Comparison of ENCODE assay signal across 8 cellular contexts in genomic region chr20:34515484-34516037, GRCh38. TPM values are rescaled to one million over a fixed set of nuclear protein-coding genes. Genes with fewer than 3 reads are reported as not detected.
DNase-seq lines count a peak whose midpoint lies in the region; ATAC-seq, FAIRE-seq and TF ChIP-seq lines count a peak whose summit lies in the region.

No MANE protein-coding gene starts in this region.

- no peaks in the 10 kb centered on the region for H3K9me3 Mint-ChIP-seq in activated CD8-positive, alpha-beta memory T cell treated with anti-CD3 and anti-CD28 coated beads, Interleukin-2, amount 10 ng/mL, durations not matched to agents 7 days and 5 days (ENCODE audit: low read depth)
- H3K9me3 Mint-ChIP-seq in naive thymus-derived CD4-positive, alpha-beta T cell = peaks cover 0 to 3% (median 0%) of the 10 kb centered on the region in 11 donors

- CTCF ChIA-PET in activated CD8-positive, alpha-beta memory T cell treated with anti-CD3 and anti-CD28 coated beads, Interleukin-2, amount 10 ng/mL, durations not matched to agents 7 days and 5 days (lab: Charles Lee) = interaction anchor here (0.8 to 7.7 kb wide), 15 partner anchors 8 to 794 kb away, joined by 3 to 110 read pairs (median 5); partner anchors contain the start of genes AHCY, ITCH and TP53INP2
- CTCF ChIA-PET in endothelial cell of umbilical vein (lab: Charles Lee) = interaction anchor here (0.9 to 3.0 kb wide), 9 partner anchors 10 to 260 kb away, joined by 3 to 54 read pairs (median 4); no protein-coding TSS in a partner anchor
- CTCF ChIA-PET in naive thymus-derived CD4-positive, alpha-beta T cell (lab: Charles Lee) = interaction anchor here (0.9 to 3.1 kb wide), 2 partner anchors 187 to 203 kb away, joined by 3 to 13 read pairs; no protein-coding TSS in a partner anchor

- peak overlapping the region; percentile 48 for H3K4me2 ChIP-seq in endothelial cell of umbilical vein (ENCODE audit: insufficient read depth, low read length)

- no peaks in the 10 kb centered on the region for H3K27me3 ChIP-seq in endothelial cell of umbilical vein (ENCODE audit: control insufficient read depth in 2 of 2, insufficient read depth in 2 of 2, low read length in 2 of 2)
- no peaks in the 10 kb centered on the region for H3K27me3 ChIP-seq in naive thymus-derived CD4-positive, alpha-beta T cell (ENCODE audit: control insufficient read depth in 2 of 2, insufficient read depth in 2 of 2, low read length in 2 of 2)

- H3K4me3 ChIP-seq in endothelial cell of umbilical vein (replicated peaks in 1 of 3; ENCODE audit: insufficient read depth in 1 of 3, low read depth in 1 of 3, low read length in 3 of 3) = peak overlapping the region; percentile 20 to 92 (median 79)
- H3K4me3 ChIP-seq in naive thymus-derived CD4-positive, alpha-beta T cell (ENCODE audit: low read length) = peak overlapping the region; percentile 96

- peak; percentile 54 for ATAC-seq in GM19023 (IDR thresholded peaks at IDR 0.05; ENCODE audit: unreplicated experiment)
- peak; percentile 44 for ATAC-seq in HG03196 (IDR thresholded peaks at IDR 0.05; ENCODE audit: unreplicated experiment)
- ATAC-seq in activated CD8-positive, alpha-beta memory T cell treated with anti-CD3 and anti-CD28 coated beads, Interleukin-2, amount 10 ng/mL, durations not matched to agents 7 days and 5 days = peak; percentile 72
- peak; percentile 80 for ATAC-seq in naive thymus-derived CD4-positive, alpha-beta T cell
- ATAC-seq in stimulated activated naive CD8-positive, alpha-beta T cell treated with anti-CD3 and anti-CD28 coated beads, Interleukin-15, Interleukin-2, amounts not matched to agents 100 U/mL and 50 U/mL, for 24 hours = peak; percentile 66

- H3K27me3 Mint-ChIP-seq in activated CD8-positive, alpha-beta memory T cell treated with anti-CD3 and anti-CD28 coated beads, Interleukin-2, amount 10 ng/mL, durations not matched to agents 7 days and 5 days = no peaks in the 10 kb centered on the region
- H3K27me3 Mint-ChIP-seq in naive thymus-derived CD4-positive, alpha-beta T cell = no peaks in the 10 kb centered on the region

- no peaks in the 10 kb centered on the region for H4K20me1 ChIP-seq in endothelial cell of umbilical vein (replicated peaks; ENCODE audit: control insufficient read depth, extremely low read depth, insufficient read depth, low read length)

- POLR2A ChIA-PET in endothelial cell of umbilical vein (lab: Charles Lee) = interaction anchor here (2.5 kb wide), 1 partner anchor 10 kb away, joined by 7 read pairs; no protein-coding TSS in a partner anchor
- POLR2A ChIA-PET in naive thymus-derived CD4-positive, alpha-beta T cell (lab: Charles Lee) = interaction anchor here (0.6 to 3.0 kb wide), 20 partner anchors 14 to 1438 kb away, joined by 3 to 16 read pairs (median 3); partner anchors contain the start of genes ACSS2, AHCY, EIF2S2 and RALY

- H3K4me1 ChIP-seq in endothelial cell of umbilical vein (ENCODE audit: control insufficient read depth, extremely low read depth, insufficient read depth, low read length) = peaks cover 16% of the 10 kb centered on the region
- H3K4me1 ChIP-seq in naive thymus-derived CD4-positive, alpha-beta T cell (ENCODE audit: control insufficient read depth in 2 of 2, insufficient read depth in 2 of 2, low read length in 2 of 2) = peaks cover 5 to 11% of the 10 kb centered on the region in 2 donors

- FAIRE-seq in endothelial cell of umbilical vein (lab: Jason Lieb, UNC) = peak; percentile 4

- dilution Hi-C loops in endothelial cell of umbilical vein (cut with MboI; ENCODE audit: extremely low pct_ligation_motif_present, low sequenced_read_pairs) = no loop called here

- H3K4me1 Mint-ChIP-seq in activated CD8-positive, alpha-beta memory T cell treated with anti-CD3 and anti-CD28 coated beads, Interleukin-2, amount 10 ng/mL, durations not matched to agents 7 days and 5 days = peaks cover 28% of the 10 kb centered on the region
- peaks cover 10 to 50% (median 46%) of the 10 kb centered on the region in 7 donors for H3K4me1 Mint-ChIP-seq in naive thymus-derived CD4-positive, alpha-beta T cell

- TF ChIP-seq CTCF in endothelial cell of umbilical vein (IDR thresholded peaks at IDR 0.05; ENCODE audit: extremely low read depth in 1 of 2, insufficient read depth in 1 of 2, low read depth in 1 of 2, low read length in 2 of 2) = no peak

- TF ChIP-seq POLR2A in endothelial cell of umbilical vein (IDR thresholded peaks at IDR 0.05; ENCODE audit: low read depth, low read length) = no peak

- peaks cover 13% of the 10 kb centered on the region for H3K36me3 Mint-ChIP-seq in activated CD8-positive, alpha-beta memory T cell treated with anti-CD3 and anti-CD28 coated beads, Interleukin-2, amount 10 ng/mL, durations not matched to agents 7 days and 5 days
- H3K36me3 Mint-ChIP-seq in naive thymus-derived CD4-positive, alpha-beta T cell = peaks cover 0 to 5% (median 0%) of the 10 kb centered on the region in 5 donors

- H3K27ac Mint-ChIP-seq in activated CD8-positive, alpha-beta memory T cell treated with anti-CD3 and anti-CD28 coated beads, Interleukin-2, amount 10 ng/mL, durations not matched to agents 7 days and 5 days = peak overlapping the region; percentile 97
- peak overlapping the region; percentile 94 to 99 (median 97) for H3K27ac Mint-ChIP-seq in naive thymus-derived CD4-positive, alpha-beta T cell

- H3K36me3 ChIP-seq in endothelial cell of umbilical vein (ENCODE audit: control insufficient read depth in 2 of 2, extremely low read depth in 1 of 2, insufficient read depth in 2 of 2, low read length in 2 of 2) = peaks cover 0 to 4% of the 10 kb centered on the region in 2 experiments
- H3K36me3 ChIP-seq in naive thymus-derived CD4-positive, alpha-beta T cell (ENCODE audit: control insufficient read depth in 2 of 3, insufficient read depth in 3 of 3, low read length in 3 of 3) = peaks cover 0 to 15% (median 0%) of the 10 kb centered on the region in 3 experiments

- BruUV-seq in endothelial cell of umbilical vein (replicated peaks; lab: Mats Ljungman, UMichigan) = no TSS peak

- intact Hi-C loops in endothelial cell of umbilical vein (cut with micrococcal nuclease) = loop anchor here (1.0 kb wide), 1 partner anchor 11 kb away; no protein-coding TSS in a partner anchor
- intact Hi-C loops in naive thymus-derived CD4-positive, alpha-beta T cell (cut with micrococcal nuclease) = loop anchor here (1.0 to 5.0 kb wide), 14 partner anchors 23 to 705 kb away; partner anchors contain the start of genes AHCY (in 2 of the 2), ITCH (in 2 of the 2), MAP1LC3A (in 2 of the 2) and PIGU (in 2 of the 2)

- H3K4me3 Mint-ChIP-seq in activated CD8-positive, alpha-beta memory T cell treated with anti-CD3 and anti-CD28 coated beads, Interleukin-2, amount 10 ng/mL, durations not matched to agents 7 days and 5 days = peak overlapping the region; percentile 96
- H3K4me3 Mint-ChIP-seq in naive thymus-derived CD4-positive, alpha-beta T cell = peak overlapping the region; percentile 97 to 100 (median 99)

- H3K79me2 ChIP-seq in endothelial cell of umbilical vein (ENCODE audit: control insufficient read depth, insufficient read depth, low read length) = peaks cover 40% of the 10 kb centered on the region

- peak overlapping the region; percentile 2 for H2AFZ ChIP-seq in endothelial cell of umbilical vein (ENCODE audit: low read depth, low read length)

- no peaks in the 10 kb centered on the region for H3K9me1 ChIP-seq in endothelial cell of umbilical vein (replicated peaks; ENCODE audit: control insufficient read depth, extremely low read depth, insufficient read depth, low read length)

- DNase-seq in AML-193 (lab: John Stamatoyannopoulos, UW) = peak; percentile 58 to 64
- peak; percentile 59 to 85 for DNase-seq in NCI-H526 (lab: John Stamatoyannopoulos, UW)
- DNase-seq in activated CD8-positive, alpha-beta memory T cell treated with anti-CD3 and anti-CD28 coated beads, Interleukin-2, amount 10 ng/mL, durations not matched to agents 7 days and 5 days = peak; percentile 90
- DNase-seq in endothelial cell of umbilical vein (ENCODE audit: low read depth, low spot score) = no peak
- peak; percentile 35 to 79 (median 71) for DNase-seq in naive thymus-derived CD4-positive, alpha-beta T cell
- DNase-seq in stimulated activated naive CD8-positive, alpha-beta T cell treated with anti-CD3 and anti-CD28 coated beads, Interleukin-15, Interleukin-2, amounts not matched to agents 100 U/mL and 50 U/mL, for 24 hours = peak; percentile 67

- H3K9me3 ChIP-seq in endothelial cell of umbilical vein (replicated peaks; ENCODE audit: control insufficient read depth, insufficient read depth, low read length) = no peaks in the 10 kb centered on the region
- no peaks in the 10 kb centered on the region for H3K9me3 ChIP-seq in naive thymus-derived CD4-positive, alpha-beta T cell (ENCODE audit: control insufficient read depth in 2 of 3, low read length in 3 of 3)

- peak overlapping the region; percentile 84 for H3K9ac ChIP-seq in endothelial cell of umbilical vein (replicated peaks; ENCODE audit: extremely low read depth, insufficient read depth, low read length)

- peak overlapping the region; percentile 10 for H3K27ac ChIP-seq in endothelial cell of umbilical vein (ENCODE audit: insufficient read depth, low read depth, low read length)
- peak overlapping the region; percentile 86 for H3K27ac ChIP-seq in naive thymus-derived CD4-positive, alpha-beta T cell (ENCODE audit: low read depth, low read length)

RNA-seq across cellular contexts. Expression of gene DYNLRB1, which starts 0.7 kb away (rescaled TPM):
- total RNA-seq in activated CD8-positive, alpha-beta memory T cell treated with anti-CD3 and anti-CD28 coated beads, Interleukin-2, amount 10 ng/mL, durations not matched to agents 7 days and 5 days = 10 to 100 TPM; 88.5 to 93.6 TPM
- total RNA-seq in endothelial cell of umbilical vein = 133 and 142 TPM in 2 replicates
- 238 and 245 TPM in 2 replicates for polyA plus RNA-seq in endothelial cell of umbilical vein
- 271 and 367 TPM in 2 replicates for polyA plus RNA-seq in endothelial cell of umbilical vein (2011; cell fraction: cytosol; rRNA removed)
- polyA plus RNA-seq in endothelial cell of umbilical vein (2011; cell fraction: nucleus; rRNA removed) = 104 and 127 TPM in 2 replicates
- polyA plus RNA-seq in endothelial cell of umbilical vein (2012) = 327 and 368 TPM in 2 replicates
- 207 and 226 TPM in 2 replicates for polyA minus RNA-seq in endothelial cell of umbilical vein
- polyA minus RNA-seq in endothelial cell of umbilical vein (2011; cell fraction: cytosol; rRNA and poly(A)+ RNA removed) = 73.9 TPM
- polyA minus RNA-seq in endothelial cell of umbilical vein (2011; cell fraction: nucleus; rRNA and poly(A)+ RNA removed) = 46.8 and 47.4 TPM in 2 replicates
- 10 to 100 TPM; 45.9 to 91.9 (median 60.7) TPM for total RNA-seq in naive thymus-derived CD4-positive, alpha-beta T cell
- 100 to 1,000 TPM; 246 to 275 TPM for polyA plus RNA-seq in naive thymus-derived CD4-positive, alpha-beta T cell

RNA-seq across cellular contexts. Expression of gene MAP1LC3A, which starts 43.0 kb away (rescaled TPM):
- 1 to 10 TPM; 4.7 to 5.2 TPM for total RNA-seq in activated CD8-positive, alpha-beta memory T cell treated with anti-CD3 and anti-CD28 coated beads, Interleukin-2, amount 10 ng/mL, durations not matched to agents 7 days and 5 days
- 32.1 and 32.7 TPM in 2 replicates for total RNA-seq in endothelial cell of umbilical vein
- polyA plus RNA-seq in endothelial cell of umbilical vein = 39.8 and 54.1 TPM in 2 replicates
- polyA plus RNA-seq in endothelial cell of umbilical vein (2011; cell fraction: cytosol; rRNA removed) = 12.5 and 26.1 TPM in 2 replicates
- polyA plus RNA-seq in endothelial cell of umbilical vein (2011; cell fraction: nucleus; rRNA removed) = 75.2 and 90.4 TPM in 2 replicates
- polyA plus RNA-seq in endothelial cell of umbilical vein (2012) = 23.2 and 47.2 TPM in 2 replicates
- 5.8 and 6.9 TPM in 2 replicates for polyA minus RNA-seq in endothelial cell of umbilical vein
- not detected for polyA minus RNA-seq in endothelial cell of umbilical vein (2011; cell fraction: cytosol; rRNA and poly(A)+ RNA removed)
- polyA minus RNA-seq in endothelial cell of umbilical vein (2011; cell fraction: nucleus; rRNA and poly(A)+ RNA removed) = 7.1 and 25.6 TPM in 2 replicates
- total RNA-seq in naive thymus-derived CD4-positive, alpha-beta T cell = 10 to 100 TPM in 1 of 5 experiments, 1 to 10 TPM in 2, under 1 TPM in 2; 0.60 to 10.3 (median 6.3) TPM
- 1 to 10 TPM; 1.1 to 1.7 TPM for polyA plus RNA-seq in naive thymus-derived CD4-positive, alpha-beta T cell
